7 cellular contexts compared by ENCODE assay signal in genomic region chr5:108381034-108381954, GRCh38. TPM values are rescaled to one million over a fixed set of nuclear protein-coding genes. Genes with fewer than 3 reads are reported as not detected.
DNase-seq lines count a peak whose midpoint lies in the region; ATAC-seq, FAIRE-seq and TF ChIP-seq lines count a peak whose summit lies in the region.

No MANE protein-coding gene starts in this region.

- peaks cover 20% of the 10 kb centered on the region for H3K4me1 Mint-ChIP-seq in WTC11

- TF ChIP-seq POLR2A in H54 (IDR thresholded peaks at IDR 0.05; ENCODE audit: low read depth, low read length), result peak; percentile 51

- H3K27me3 ChIP-seq in keratinocyte (ENCODE audit: control insufficient read depth, extremely low read depth, insufficient read depth, low read length), result no peaks in the 10 kb centered on the region

- no peaks in the 10 kb centered on the region for H3K27me3 Mint-ChIP-seq in WTC11 (ENCODE audit: low read depth)

- 0 out of 2 replicates have a peak, but pooled peaks cover 3% of the 10 kb centered on the region for H3K9me3 Mint-ChIP-seq in WTC11

- no peak for FAIRE-seq in H54 (lab: Jason Lieb, UNC)
- no peak for FAIRE-seq in keratinocyte (lab: Jason Lieb, UNC)

- DNase-seq in GM12865 (ENCODE audit: low read depth) (peak; percentile 90), H54 (ENCODE audit: insufficient read length, low spot score) (peak; percentile 17), M059J (ENCODE audit: low read depth) (peak; percentile 68), WTC11 (ENCODE audit: low spot score) (peak; percentile 64), cardiac fibroblast (ENCODE audit: low read depth in 2 of 2) (peak; percentile 68 to 80), keratinocyte (ENCODE audit: low read depth, low spot score) (no peak)
- DNase-seq in stimulated activated CD4-positive, alpha-beta T cell treated with anti-CD3 and anti-CD28 coated beads, Interleukin-15, amount 100 ng/mL, for 1 hour (ENCODE audit: low read depth in 1 of 2, low spot score in 1 of 2), result peak; percentile 64 to 72

- peak overlapping the region; percentile 89 for H3K9ac ChIP-seq in keratinocyte (ENCODE audit: control insufficient read depth, extremely low read depth, insufficient read depth, low read length)

- TF ChIP-seq CTCF in GM12865 (IDR thresholded peaks at IDR 0.05; ENCODE audit: insufficient read depth, low read depth, low read length, missing control alignments) (no peak), WTC11 (IDR thresholded peaks at IDR 0.05) (no peak), cardiac fibroblast (IDR thresholded peaks at IDR 0.05; ENCODE audit: low read depth, low read length) (no peak), keratinocyte (optimal IDR thresholded peaks at IDR 0.05 in 1 of 3, IDR thresholded peaks at IDR 0.05 in 1 of 3, conservative IDR thresholded peaks at IDR 0.05 in 1 of 3; ENCODE audit: extremely low read depth in 1 of 3, insufficient read depth in 2 of 3, low read length in 3 of 3) (no peak)

- no peaks in the 10 kb centered on the region for H3K36me3 ChIP-seq in keratinocyte (ENCODE audit: control insufficient read depth in 2 of 2, extremely low read depth in 1 of 2, insufficient read depth in 2 of 2, low read length in 2 of 2)

- peak; percentile 43 for ATAC-seq in WTC11

- H2AFZ ChIP-seq in keratinocyte (ENCODE audit: control insufficient read depth, low read length), result peak overlapping the region; percentile 91

- H3K9me1 ChIP-seq in keratinocyte (ENCODE audit: control insufficient read depth, extremely low read depth, insufficient read depth, low read length), result no peaks in the 10 kb centered on the region

- H3K27ac Mint-ChIP-seq in WTC11, result no peak overlapping the region

- CTCF ChIA-PET in WTC11 (lab: Charles Lee), result interaction anchor here (0.7 to 1.6 kb wide), 4 partner anchors 36 to 845 kb away, joined by 3 to 9 read pairs (median 3); no protein-coding TSS in a partner anchor

- dilution Hi-C loops in keratinocyte (cut with MboI; ENCODE audit: extremely low pct_ligation_motif_present, low sequenced_read_pairs), result no loop called here

- 0 out of 2 replicates have a peak, but pooled peaks cover 3% of the 10 kb centered on the region for H3K36me3 Mint-ChIP-seq in WTC11

- POLR2A ChIA-PET in WTC11 (lab: Charles Lee), result interaction anchor here (0.8 to 1.3 kb wide), 5 partner anchors 15 to 1029 kb away, joined by 3 to 6 read pairs (median 4); partner anchors contain the start of gene PJA2

- H3K4me1 ChIP-seq in keratinocyte (ENCODE audit: control insufficient read depth, extremely low read depth, insufficient read depth, low read length), result peaks cover 15% of the 10 kb centered on the region

- H3K79me2 ChIP-seq in keratinocyte (ENCODE audit: control insufficient read depth, insufficient read depth, low read length), result peaks cover 1% of the 10 kb centered on the region

- H3K4me2 ChIP-seq in keratinocyte (ENCODE audit: control insufficient read depth, extremely low read depth, insufficient read depth, low read depth, low read length), result peak overlapping the region; percentile 58

- H3K4me3 ChIP-seq in GM12865 (ENCODE audit: low read depth, low read length) (peak overlapping the region; percentile 71), cardiac fibroblast (replicated peaks in 1 of 2; ENCODE audit: low read depth in 2 of 2, low read length in 2 of 2) (peak overlapping the region; percentile 91 to 92), keratinocyte (ENCODE audit: control insufficient read depth in 2 of 3, extremely low read depth in 1 of 3, insufficient read depth in 2 of 3, low read depth in 1 of 3, low read length in 3 of 3) (peak overlapping the region; percentile 83 to 96 (median 84))

- peak overlapping the region; percentile 66 for H3K4me3 Mint-ChIP-seq in WTC11

- no peaks in the 10 kb centered on the region for H3K9me3 ChIP-seq in keratinocyte (ENCODE audit: control insufficient read depth, low read depth, low read length)

- H3K27ac ChIP-seq in keratinocyte (ENCODE audit: control insufficient read depth, insufficient read depth, low read length), result peak overlapping the region; percentile 78

- no peaks in the 10 kb centered on the region for H4K20me1 ChIP-seq in keratinocyte (ENCODE audit: control insufficient read depth, extremely low read depth, insufficient read depth, low read length)

TF ChIP-seq in WTC11, 78 proteins besides CTCF, POLR2A, EP300 and RAD21 (continues in another document):
- TF ChIP-seq, protein P1, sequence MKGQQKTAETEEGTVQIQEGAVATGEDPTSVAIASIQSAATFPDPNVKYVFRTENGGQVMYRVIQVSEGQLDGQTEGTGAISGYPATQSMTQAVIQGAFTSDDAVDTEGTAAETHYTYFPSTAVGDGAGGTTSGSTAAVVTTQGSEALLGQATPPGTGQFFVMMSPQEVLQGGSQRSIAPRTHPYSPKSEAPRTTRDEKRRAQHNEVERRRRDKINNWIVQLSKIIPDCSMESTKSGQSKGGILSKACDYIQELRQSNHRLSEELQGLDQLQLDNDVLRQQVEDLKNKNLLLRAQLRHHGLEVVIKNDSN (CRISPR knock-in tag; IDR thresholded peaks at IDR 0.05), result 0 out of 2 replicates have a peak, but pooled peaks have one; percentile 39
- TF ChIP-seq MYBL2 (CRISPR knock-in tag; IDR thresholded peaks at IDR 0.05) (no peak), FOXK1 (CRISPR knock-in tag; IDR thresholded peaks at IDR 0.05) (no peak; the same call in 1 of the 2 replicates), E2F1 (CRISPR knock-in tag; IDR thresholded peaks at IDR 0.05) (no peak), ZNF138 (CRISPR knock-in tag; conservative IDR thresholded peaks at IDR 0.05) (peak; percentile 92), CDX4 (CRISPR knock-in tag; IDR thresholded peaks at IDR 0.05; ENCODE audit: borderline replicate concordance) (no peak), ZNF317 (CRISPR knock-in tag; IDR thresholded peaks at IDR 0.05; ENCODE audit: borderline replicate concordance, low read depth) (0 out of 2 replicates have a peak, but pooled peaks have one; percentile 5), JUN (CRISPR knock-in tag; IDR thresholded peaks at IDR 0.05) (0 out of 2 replicates have a peak, but pooled peaks have one; percentile 18), ZNF232 (CRISPR knock-in tag; IDR thresholded peaks at IDR 0.05) (no peak), ZNF425 (CRISPR knock-in tag; conservative IDR thresholded peaks at IDR 0.05) (no peak), TP53 (CRISPR knock-in tag; IDR thresholded peaks at IDR 0.05) (peak; percentile 27)
- TF ChIP-seq, protein P2, sequence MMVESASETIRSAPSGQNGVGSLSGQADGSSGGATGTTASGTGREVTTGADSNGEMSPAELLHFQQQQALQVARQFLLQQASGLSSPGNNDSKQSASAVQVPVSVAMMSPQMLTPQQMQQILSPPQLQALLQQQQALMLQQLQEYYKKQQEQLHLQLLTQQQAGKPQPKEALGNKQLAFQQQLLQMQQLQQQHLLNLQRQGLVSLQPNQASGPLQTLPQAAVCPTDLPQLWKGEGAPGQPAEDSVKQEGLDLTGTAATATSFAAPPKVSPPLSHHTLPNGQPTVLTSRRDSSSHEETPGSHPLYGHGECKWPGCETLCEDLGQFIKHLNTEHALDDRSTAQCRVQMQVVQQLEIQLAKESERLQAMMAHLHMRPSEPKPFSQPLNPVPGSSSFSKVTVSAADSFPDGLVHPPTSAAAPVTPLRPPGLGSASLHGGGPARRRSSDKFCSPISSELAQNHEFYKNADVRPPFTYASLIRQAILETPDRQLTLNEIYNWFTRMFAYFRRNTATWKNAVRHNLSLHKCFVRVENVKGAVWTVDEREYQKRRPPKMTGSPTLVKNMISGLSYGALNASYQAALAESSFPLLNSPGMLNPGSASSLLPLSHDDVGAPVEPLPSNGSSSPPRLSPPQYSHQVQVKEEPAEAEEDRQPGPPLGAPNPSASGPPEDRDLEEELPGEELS (CRISPR knock-in tag; IDR thresholded peaks at IDR 0.05), result no peak

RNA-seq across cellular contexts. Expression of gene FBXL17, which starts 0.6 kb away (rescaled TPM):
- 9.2 and 15.9 TPM in 2 replicates for total RNA-seq in M059J (2014; rRNA removed; shearing (Covaris generic))
- total RNA-seq in WTC11 (2021), result 3.5 to 6.1 TPM (median 5.3 TPM) in 3 replicates
- polyA plus RNA-seq in keratinocyte, result 4.3 to 5.7 TPM (median 5.3 TPM) in 3 replicates
- 9.9 TPM for polyA plus RNA-seq in keratinocyte (2011; ENCODE audit: low read depth)
- 4.4 and 6.0 TPM in 2 replicates for polyA plus RNA-seq in keratinocyte (2011; cell fraction: cytosol; rRNA removed)
- 4.4 and 4.9 TPM in 2 replicates for polyA plus RNA-seq in keratinocyte (2011; cell fraction: nucleus; rRNA removed)
- 6.6 and 8.9 TPM in 2 replicates for polyA plus RNA-seq in keratinocyte (2012; ENCODE audit: low replicate concordance)
- polyA minus RNA-seq in keratinocyte, result 4.6 to 18.6 TPM (median 7.9 TPM) in 3 replicates
- 7.1 TPM for polyA minus RNA-seq in keratinocyte (2011; cell fraction: cytosol; rRNA and poly(A)+ RNA removed)
- polyA minus RNA-seq in keratinocyte (2011; cell fraction: nucleus; rRNA and poly(A)+ RNA removed), result 21.7 TPM in 2 replicates
